Comparison of ENCODE assay signal across 28 cellular contexts in the genomic region with DNA sequence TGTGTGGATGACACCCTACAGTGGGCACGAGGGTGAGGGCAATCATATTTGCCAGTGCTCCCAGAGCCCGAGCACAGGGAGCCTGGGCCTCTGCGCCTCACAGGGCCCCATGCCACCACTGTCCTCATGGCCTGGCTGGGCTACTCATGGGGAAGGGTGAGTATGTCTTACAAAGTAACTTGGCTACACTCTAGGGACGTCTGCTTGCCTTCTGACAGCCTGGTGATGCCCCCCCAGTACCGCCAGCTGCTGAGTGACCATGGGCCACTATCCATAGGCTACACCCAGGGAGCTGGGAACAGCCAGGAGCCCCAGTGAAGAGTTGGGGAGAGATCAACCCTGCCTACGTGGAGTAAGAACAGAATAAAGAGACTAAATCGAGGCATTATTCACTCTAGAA.
"Had no signal": no experiment of that assay in that cellular context is flagged by ENCODE, and none has a peak within 500 bp of the region (broad histone marks: within the 10 kb centered on the region; RNA-seq: fewer than 3 reads in every experiment).

No MANE protein-coding gene starts in this region.

- H3K27me3 ChIP-seq: adrenal gland, MG63, Peyer's patch, SJSA1 had no signal

- H3K4me3 ChIP-seq: adrenal gland, MG63, Peyer's patch, SJSA1 had no signal

- H3K36me3 ChIP-seq: adrenal gland, Peyer's patch, SJSA1 had no signal

- H3K9me3 ChIP-seq: adrenal gland, Peyer's patch, SJSA1, SK-N-SH had no signal

- H3K9ac ChIP-seq: SK-N-SH had no signal

- H3K4me1 ChIP-seq: adrenal gland, Peyer's patch, SJSA1 had no signal

- H3K4me2 ChIP-seq: SK-N-SH had no signal

- DNase-seq: activated CD4-positive, alpha-beta T cell treated with anti-CD3 and anti-CD28 coated beads, Interleukin-2, amount 10 ng/mL, durations not matched to agents 24 days and 14 days; activated CD4-positive, alpha-beta T cell treated with anti-CD3 and anti-CD28 coated beads, Interleukin-2, amount 50 U/mL, for 48 hours; activated CD8-positive, alpha-beta T cell treated with anti-CD3 and anti-CD28 coated beads, Interleukin-2, amount 10 ng/mL, durations not matched to agents 7 days and 5 days; activated gamma-delta T cell treated with Interleukin-2 at 50 U/mL for 16 hours; activated naive CD4-positive, alpha-beta T cell treated with anti-CD3 and anti-CD28 coated beads for 36 hours; activated T-cell treated with anti-CD3 and anti-CD28 coated beads, Interleukin-2, amount 50 U/mL, for 4 hours; adrenal gland; anterior cingulate cortex; Kasumi-1; KG1; MG63; NCI-H1048; NCI-H1105 treated with DMSO at 0.1 percent for 48 hours; NCI-H1436; NCI-H1694; NCI-H1930; NCI-H2081 treated with DMSO at 0.1 percent for 48 hours; NCI-H345; NCI-H524 treated with DMSO at 0.1 percent for 48 hours; NCI-H748 treated with DMSO at 0.1 percent for 48 hours; NK-92 treated with Interleukin-12 subunit alpha and Interleukin-12 subunit beta, amount 100 ng/mL, for 24 hours; PC-3; Peyer's patch; RPMI8226; SHP77 treated with DMSO at 0.1 percent for 48 hours; SK-N-SH had no signal

- H3K27ac ChIP-seq: adrenal gland, Peyer's patch, SJSA1 had no signal

- ATAC-seq: activated CD8-positive, alpha-beta T cell treated with anti-CD3 and anti-CD28 coated beads, Interleukin-2, amount 10 ng/mL, durations not matched to agents 7 days and 5 days; activated naive CD4-positive, alpha-beta T cell treated with anti-CD3 and anti-CD28 coated beads, Interleukin-2, amount 50 U/mL, for 72 hours; activated T-cell treated with anti-CD3 and anti-CD28 coated beads, Interleukin-2, amount 50 U/mL, for 4 hours; PC-3 had no signal
